ENCODE assay signal across 14 cellular contexts in genomic region chr7:108522780-108523179, GRCh38. TPM values are rescaled to one million over a fixed set of nuclear protein-coding genes. Genes with fewer than 3 reads are reported as not detected.
DNase-seq lines count a peak whose midpoint lies in the region; ATAC-seq lines count a peak whose summit lies in the region.
"Had no signal": no experiment of that assay in that cellular context is flagged by ENCODE, and none has a peak within 500 bp of the region (broad histone marks: within the 10 kb centered on the region; RNA-seq: fewer than 3 reads in every experiment).

No MANE protein-coding gene starts in this region.

- no peak overlapping the region for H2BK12ac ChIP-seq in trophoblast cell (ENCODE audit: low read length)

- H3K4ac ChIP-seq in trophoblast cell (ENCODE audit: low read depth, low read length): peak overlapping the region; percentile 43

- H3K9ac ChIP-seq in HUES48 (ENCODE audit: low read depth, low read length): no peak overlapping the region
- no peak overlapping the region for H3K9ac ChIP-seq in endocrine pancreas (ENCODE audit: control insufficient read depth, insufficient read depth, low read length)
- H3K9ac ChIP-seq in trophoblast cell (ENCODE audit: low read length): no peak overlapping the region

- H3K9me3 ChIP-seq in HUES48 (ENCODE audit: control insufficient read depth, insufficient read depth, low read length) (no peaks in the 10 kb centered on the region), endocrine pancreas (ENCODE audit: control insufficient read depth, low read length) (peaks cover 3% of the 10 kb centered on the region), trophoblast cell (ENCODE audit: insufficient read depth, low read depth, low read length) (no peaks in the 10 kb centered on the region)
- H3K9me3 ChIP-seq: gastroesophageal sphincter had no signal

- peak overlapping the region; percentile 6 for H3K27ac Mint-ChIP-seq in activated CD8-positive, alpha-beta memory T cell treated with anti-CD3 and anti-CD28 coated beads, Interleukin-2, amount 10 ng/mL, durations not matched to agents 7 days and 5 days

- H4K8ac ChIP-seq in trophoblast cell (ENCODE audit: low read depth, low read length): no peak overlapping the region

- no peak overlapping the region for H3K18ac ChIP-seq in trophoblast cell (ENCODE audit: low read length)

- H2AFZ ChIP-seq in trophoblast cell (ENCODE audit: insufficient read depth, low read length, poor library complexity): no peak overlapping the region

- peaks cover 50% of the 10 kb centered on the region for H3K4me1 ChIP-seq in HUES48 (ENCODE audit: control insufficient read depth, insufficient read depth, low read length)
- H3K4me1 ChIP-seq in endocrine pancreas (ENCODE audit: control insufficient read depth, insufficient read depth, low read length): peaks cover 16% of the 10 kb centered on the region
- peaks cover 0 to 8% of the 10 kb centered on the region in 2 experiments for H3K4me1 ChIP-seq in trophoblast cell (ENCODE audit: control insufficient read depth in 1 of 2, insufficient read depth in 2 of 2, low read length in 2 of 2)

- H3K14ac ChIP-seq in trophoblast cell (ENCODE audit: low read length): no peak overlapping the region

- no CpG with 5 or more reads among the region's 2 CpGs for WGBS in trophoblast cell (ENCODE audit: extremely low coverage, insufficient coverage, insufficient read length)

- H3K27ac ChIP-seq in HUES48 (ENCODE audit: low read depth, low read length) (peak overlapping the region; percentile 44), trophoblast cell (ENCODE audit: low read depth, low read length) (no peak overlapping the region)

- H3K23ac ChIP-seq in trophoblast cell (ENCODE audit: low read length): no peak overlapping the region

- peaks cover 22% of the 10 kb centered on the region for H3K36me3 Mint-ChIP-seq in activated CD8-positive, alpha-beta memory T cell treated with anti-CD3 and anti-CD28 coated beads, Interleukin-2, amount 10 ng/mL, durations not matched to agents 7 days and 5 days

- H3K79me1 ChIP-seq in trophoblast cell (ENCODE audit: low read length): peaks cover 4% of the 10 kb centered on the region

- no peak overlapping the region for H2BK120ac ChIP-seq in trophoblast cell (ENCODE audit: insufficient read depth, low read length, poor library complexity)

- H3K4me2 ChIP-seq in trophoblast cell (ENCODE audit: low read length): no peak overlapping the region

- H3K4me3 ChIP-seq in HUES48 (ENCODE audit: low read depth, low read length): no peak overlapping the region
- H3K4me3 ChIP-seq in endocrine pancreas (ENCODE audit: control insufficient read depth, insufficient read depth, low read length): peak overlapping the region; percentile 95
- H3K4me3 ChIP-seq in trophoblast cell (ENCODE audit: low read depth, low read length): no peak overlapping the region

- H3K4me3 Mint-ChIP-seq in activated CD8-positive, alpha-beta memory T cell treated with anti-CD3 and anti-CD28 coated beads, Interleukin-2, amount 10 ng/mL, durations not matched to agents 7 days and 5 days: no peak overlapping the region

- H2BK5ac ChIP-seq in trophoblast cell (ENCODE audit: low read depth, low read length, poor library complexity): no peak overlapping the region

- no peak for ATAC-seq in activated CD8-positive, alpha-beta memory T cell treated with anti-CD3 and anti-CD28 coated beads, Interleukin-2, amount 10 ng/mL, durations not matched to agents 7 days and 5 days
- ATAC-seq: gastroesophageal sphincter; stimulated activated naive CD8-positive, alpha-beta T cell treated with anti-CD3 and anti-CD28 coated beads, Interleukin-15, Interleukin-2, amounts not matched to agents 100 U/mL and 50 U/mL, for 24 hours had no signal

- H3K36me3 ChIP-seq in HUES48 (ENCODE audit: control insufficient read depth, insufficient read depth, low read length) (peaks cover 9% of the 10 kb centered on the region), endocrine pancreas (ENCODE audit: control insufficient read depth, insufficient read depth, low read length) (peaks cover 7% of the 10 kb centered on the region), trophoblast cell (ENCODE audit: control insufficient read depth in 1 of 2, insufficient read depth in 2 of 2, low read length in 2 of 2) (peaks cover 0 to 2% of the 10 kb centered on the region in 2 experiments)

- H3K27me3 ChIP-seq in HUES48 (ENCODE audit: control insufficient read depth, insufficient read depth, low read length) (no peaks in the 10 kb centered on the region), endocrine pancreas (ENCODE audit: control insufficient read depth, insufficient read depth, low read length) (no peaks in the 10 kb centered on the region), trophoblast cell (ENCODE audit: insufficient read depth, low read length) (no peaks in the 10 kb centered on the region)
- H3K27me3 ChIP-seq: gastroesophageal sphincter had no signal

- CTCF ChIA-PET in activated CD8-positive, alpha-beta memory T cell treated with anti-CD3 and anti-CD28 coated beads, Interleukin-2, amount 10 ng/mL, durations not matched to agents 7 days and 5 days (lab: Charles Lee): interaction anchor here (1.4 kb wide), 1 partner anchor 648 kb away, joined by 3 read pairs; no protein-coding TSS in a partner anchor

- no peak overlapping the region for H4K91ac ChIP-seq in trophoblast cell (ENCODE audit: low read depth, low read length)

- no peaks in the 10 kb centered on the region for H3K9me3 Mint-ChIP-seq in activated CD8-positive, alpha-beta memory T cell treated with anti-CD3 and anti-CD28 coated beads, Interleukin-2, amount 10 ng/mL, durations not matched to agents 7 days and 5 days (ENCODE audit: low read depth)

- no peak for DNase-seq in activated CD8-positive, alpha-beta memory T cell treated with anti-CD3 and anti-CD28 coated beads, Interleukin-2, amount 10 ng/mL, durations not matched to agents 7 days and 5 days
- no peak for DNase-seq in activated CD8-positive, alpha-beta memory T cell treated with anti-CD3 and anti-CD28 coated beads for 24 hours
- no peak for DNase-seq in trophoblast cell
- DNase-seq in DMS114 treated with DMSO at 0.1 percent for 48 hours (lab: John Stamatoyannopoulos, UW; ENCODE audit: unreplicated experiment): no peak
- DNase-seq in AG20443 (ENCODE audit: low spot score): no peak
- DNase-seq in NCI-H1694 treated with DMSO at 0.1 percent for 48 hours (lab: John Stamatoyannopoulos, UW): no peak
- DNase-seq: ACHN; activated CD4-positive, alpha-beta T cell treated with anti-CD3 and anti-CD28 coated beads, Interleukin-2, amount 50 U/mL, for 48 hours; HCEC 1CT; stimulated activated naive CD8-positive, alpha-beta T cell treated with anti-CD3 and anti-CD28 coated beads, Interleukin-15, Interleukin-2, amounts not matched to agents 100 U/mL and 50 U/mL, for 24 hours; T1000 had no signal

- no peak overlapping the region for H2AK5ac ChIP-seq in trophoblast cell (ENCODE audit: low read length)

- peaks cover 46% of the 10 kb centered on the region for H3K4me1 Mint-ChIP-seq in activated CD8-positive, alpha-beta memory T cell treated with anti-CD3 and anti-CD28 coated beads, Interleukin-2, amount 10 ng/mL, durations not matched to agents 7 days and 5 days

- H3K27me3 Mint-ChIP-seq in activated CD8-positive, alpha-beta memory T cell treated with anti-CD3 and anti-CD28 coated beads, Interleukin-2, amount 10 ng/mL, durations not matched to agents 7 days and 5 days: no peaks in the 10 kb centered on the region

- H4K12ac ChIP-seq in trophoblast cell (ENCODE audit: low read depth, low read length): no peak overlapping the region

- H3K79me2 ChIP-seq in trophoblast cell (ENCODE audit: control insufficient read depth, insufficient read depth, low read length, poor library complexity): peaks cover 6% of the 10 kb centered on the region

RNA-seq across cellular contexts. Expression of gene PNPLA8, which starts 3.2 kb away (rescaled TPM):
- 10 to 100 TPM; 12.0 to 13.8 TPM for total RNA-seq in activated CD8-positive, alpha-beta memory T cell treated with anti-CD3 and anti-CD28 coated beads, Interleukin-2, amount 10 ng/mL, durations not matched to agents 7 days and 5 days
- polyA plus RNA-seq in trophoblast cell (2013): 24.4 and 25.3 TPM in 2 replicates

RNA-seq across cellular contexts. Expression of gene THAP5, which starts 46.7 kb away (rescaled TPM):
- total RNA-seq in activated CD8-positive, alpha-beta memory T cell treated with anti-CD3 and anti-CD28 coated beads, Interleukin-2, amount 10 ng/mL, durations not matched to agents 7 days and 5 days: 10 to 100 TPM; 27.2 to 28.6 TPM
- 21.4 and 21.9 TPM in 2 replicates for polyA plus RNA-seq in trophoblast cell (2013)

RNA-seq across cellular contexts. Expression of gene DNAJB9, which starts 46.9 kb away (rescaled TPM):
- 10 to 100 TPM in 1 of 2 experiments, 1 to 10 TPM in 1; 5.5 to 11.5 TPM for total RNA-seq in activated CD8-positive, alpha-beta memory T cell treated with anti-CD3 and anti-CD28 coated beads, Interleukin-2, amount 10 ng/mL, durations not matched to agents 7 days and 5 days
- 135 and 142 TPM in 2 replicates for polyA plus RNA-seq in trophoblast cell (2013)
